18 cellular contexts compared by ENCODE assay signal in the genomic region with DNA sequence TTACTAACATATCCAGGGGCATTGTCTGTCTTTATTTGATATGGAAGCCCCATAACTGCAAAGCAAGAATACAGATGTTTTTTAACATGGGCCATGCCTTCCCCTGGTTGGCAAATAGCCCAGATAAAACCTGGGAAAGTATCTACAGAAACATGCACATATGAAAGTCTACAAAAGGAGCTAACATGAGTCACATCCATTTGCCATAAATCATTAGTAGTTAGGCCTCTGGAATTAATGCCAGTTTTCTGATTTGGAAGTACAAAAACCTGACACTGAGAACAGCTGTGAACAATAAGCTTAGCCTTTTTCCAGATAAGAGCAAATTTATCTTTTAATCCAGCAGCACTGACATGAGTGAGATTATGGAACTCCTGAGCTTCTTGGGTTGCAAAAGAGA.
DNase-seq lines count a peak whose midpoint lies in the region; FAIRE-seq lines count a peak whose summit lies in the region.
"Had no signal": no experiment of that assay in that cellular context is flagged by ENCODE, and none has a peak within 500 bp of the region (broad histone marks: within the 10 kb centered on the region; RNA-seq: fewer than 3 reads in every experiment).

No MANE protein-coding gene starts in this region.

- FAIRE-seq in GM19239 (lab: Jason Lieb, UNC), result no peak
- FAIRE-seq: G401.6, GM18507 had no signal

- DNase-seq in NCI-H226, result peak; percentile 91
- peak; percentile 25 for DNase-seq in T1000 (lab: John Stamatoyannopoulos, UW)
- DNase-seq in left kidney (ENCODE audit: low read depth, low spot score), result peak; percentile 5
- DNase-seq in GM19239 (ENCODE audit: insufficient read length, low spot score), result no peak
- no peak for DNase-seq in hypothalamus (lab: John Stamatoyannopoulos, UW)
- DNase-seq in GM19240 (ENCODE audit: insufficient read length, low spot score), result no peak
- DNase-seq in COLO829 (ENCODE audit: low spot score), result no peak
- DNase-seq: ACHN; Calu3; CD4-positive, alpha-beta memory T cell; MG63; NCI-H1417; NCI-H1694 treated with DMSO at 0.1 percent for 48 hours; NCI-H2081 treated with DMSO at 0.1 percent for 48 hours; NCI-H510A; Peyer's patch had no signal

Comparison
In these comparisons a context has a peak if more than half of its experiments do, and no peak if none do; other contexts are left out.
1. DNase-seq: peak in NCI-H226 (single experiment), T1000 (single experiment) and left kidney (single experiment); none in GM19239 (single experiment), hypothalamus (0 of 51), GM19240 (single experiment) and COLO829 (single experiment).